Comparison of ENCODE assay signal across 20 cellular contexts in the genomic region with DNA sequence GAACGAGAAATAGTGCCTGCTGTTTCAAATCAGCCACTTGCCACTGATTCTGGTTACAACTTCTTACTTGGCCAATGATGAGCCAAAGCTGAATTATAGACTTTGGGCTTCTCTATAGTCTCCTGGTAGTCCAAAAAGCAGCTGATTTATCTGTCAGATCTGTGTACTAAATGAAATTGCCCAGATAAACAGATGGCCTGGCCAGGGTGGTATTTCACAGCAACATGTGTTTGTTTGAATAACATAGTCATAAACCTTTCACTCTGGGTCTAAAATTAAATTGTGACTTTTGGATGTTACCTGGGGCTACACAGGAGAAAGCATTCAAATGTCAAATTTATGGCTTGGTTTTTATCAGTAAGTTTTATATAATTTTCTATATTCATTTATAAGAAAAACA.
DNase-seq lines count a peak whose midpoint lies in the region; ATAC-seq and TF ChIP-seq lines count a peak whose summit lies in the region.
"Had no signal": no experiment of that assay in that cellular context is flagged by ENCODE, and none has a peak within 500 bp of the region (broad histone marks: within the 10 kb centered on the region; RNA-seq: fewer than 3 reads in every experiment).

No MANE protein-coding gene starts in this region.

- no peaks in the 10 kb centered on the region for H3K4me1 Mint-ChIP-seq in activated CD4-positive, alpha-beta T cell treated with anti-CD3 and anti-CD28 coated beads, Interleukin-2, amount 10 ng/mL, durations not matched to agents 24 days and 14 days
- H3K4me1 Mint-ChIP-seq in activated CD4-positive, alpha-beta T cell treated with anti-CD3 and anti-CD28 coated beads, Interleukin-2, amount 10 ng/mL, durations not matched to agents 7 days and 5 days: no peaks in the 10 kb centered on the region
- H3K4me1 Mint-ChIP-seq in stimulated activated naive CD8-positive, alpha-beta T cell treated with anti-CD3 and anti-CD28 coated beads, Interleukin-15, amount 100 ng/mL, for 72 hours: no peaks in the 10 kb centered on the region
- H3K4me1 Mint-ChIP-seq: CD14-positive monocyte; CD8-positive, alpha-beta memory T cell; GM23338; H9 had no signal

- peaks cover 3% of the 10 kb centered on the region for H3K27me3 Mint-ChIP-seq in activated CD4-positive, alpha-beta T cell treated with anti-CD3 and anti-CD28 coated beads, Interleukin-2, amount 10 ng/mL, durations not matched to agents 24 days and 14 days
- peaks cover 2% of the 10 kb centered on the region for H3K27me3 Mint-ChIP-seq in activated CD4-positive, alpha-beta T cell treated with anti-CD3 and anti-CD28 coated beads, Interleukin-2, amount 10 ng/mL, durations not matched to agents 7 days and 5 days
- no peaks in the 10 kb centered on the region for H3K27me3 Mint-ChIP-seq in stimulated activated naive CD8-positive, alpha-beta T cell treated with anti-CD3 and anti-CD28 coated beads, Interleukin-15, amount 100 ng/mL, for 72 hours
- H3K27me3 Mint-ChIP-seq: CD4-positive, alpha-beta T cell had no signal

- intact Hi-C loops in activated CD4-positive, alpha-beta T cell treated with anti-CD3 and anti-CD28 coated beads, Interleukin-2, amount 10 ng/mL, durations not matched to agents 24 days and 14 days (cut with micrococcal nuclease): no loop called here
- intact Hi-C loops in heart left ventricle (cut with DNase I): loop anchor here in 1 of 10 donors (10.0 kb wide), 1 partner anchor 94 kb away; no protein-coding TSS in a partner anchor

- no peak for TF ChIP-seq POLR2A in heart left ventricle (IDR thresholded peaks at IDR 0.05)

- H3K4me3 ChIP-seq in heart left ventricle: no peak overlapping the region
- H3K4me3 ChIP-seq: BLaER1 treated with 17β-estradiol and CSF1 and Interleukin-3, amounts not matched to agents 10 nM and 100 nM; GM23338 had no signal

- ATAC-seq in SK-N-SH treated with all-trans-retinoic acid at 6 μM for 48 hours (no peak; the same call in 2 of the 3 replicates), heart left ventricle (no peak), GM21381 (IDR thresholded peaks at IDR 0.05; ENCODE audit: unreplicated experiment) (no peak)
- no peak for ATAC-seq in stimulated activated naive CD8-positive, alpha-beta T cell treated with anti-CD3 and anti-CD28 coated beads, Interleukin-15, amount 100 ng/mL, for 72 hours
- ATAC-seq: GM23338, HCT116 had no signal

- H3K27ac ChIP-seq in heart left ventricle: no peak overlapping the region
- H3K27ac ChIP-seq: 22Rv1; BLaER1 treated with 17β-estradiol and CSF1 and Interleukin-3, amounts not matched to agents 10 nM and 100 nM had no signal

- CTCF ChIA-PET in activated CD4-positive, alpha-beta T cell treated with anti-CD3 and anti-CD28 coated beads, Interleukin-2, amount 10 ng/mL, durations not matched to agents 7 days and 5 days (lab: Charles Lee): no interaction called here

- peak; percentile 18 for DNase-seq in activated CD4-positive, alpha-beta T cell treated with anti-CD3 and anti-CD28 coated beads, Interleukin-2, amount 10 ng/mL, durations not matched to agents 24 days and 14 days
- no peak for DNase-seq in activated CD4-positive, alpha-beta T cell treated with anti-CD3 and anti-CD28 coated beads, Interleukin-2, amount 10 ng/mL, durations not matched to agents 7 days and 5 days
- peak; percentile 41 for DNase-seq in NCI-H69 (lab: John Stamatoyannopoulos, UW)
- DNase-seq in heart left ventricle: no peak
- no peak for DNase-seq in cortex of kidney (lab: John Stamatoyannopoulos, UW)
- DNase-seq in stimulated activated naive CD8-positive, alpha-beta T cell treated with anti-CD3 and anti-CD28 coated beads, Interleukin-15, amount 100 ng/mL, for 72 hours: no peak
- DNase-seq: AML-193; BE2C; CD4-positive, alpha-beta T cell; CD8-positive, alpha-beta memory T cell; DMS153; DND-41; H9 had no signal

- H3K9me3 ChIP-seq in heart left ventricle: no peaks in the 10 kb centered on the region
- H3K9me3 ChIP-seq: BE2C; BLaER1 treated with 17β-estradiol and CSF1 and Interleukin-3, amounts not matched to agents 10 nM and 100 nM had no signal

- no peaks in the 10 kb centered on the region for H3K9me3 Mint-ChIP-seq in activated CD4-positive, alpha-beta T cell treated with anti-CD3 and anti-CD28 coated beads, Interleukin-2, amount 10 ng/mL, durations not matched to agents 24 days and 14 days
- no peaks in the 10 kb centered on the region for H3K9me3 Mint-ChIP-seq in activated CD4-positive, alpha-beta T cell treated with anti-CD3 and anti-CD28 coated beads, Interleukin-2, amount 10 ng/mL, durations not matched to agents 7 days and 5 days
- no peaks in the 10 kb centered on the region for H3K9me3 Mint-ChIP-seq in stimulated activated naive CD8-positive, alpha-beta T cell treated with anti-CD3 and anti-CD28 coated beads, Interleukin-15, amount 100 ng/mL, for 72 hours
- H3K9me3 Mint-ChIP-seq: CD4-positive, alpha-beta T cell; CD8-positive, alpha-beta memory T cell; GM23338; H9 had no signal

- no peak overlapping the region for H3K27ac Mint-ChIP-seq in activated CD4-positive, alpha-beta T cell treated with anti-CD3 and anti-CD28 coated beads, Interleukin-2, amount 10 ng/mL, durations not matched to agents 24 days and 14 days
- no peak overlapping the region for H3K27ac Mint-ChIP-seq in activated CD4-positive, alpha-beta T cell treated with anti-CD3 and anti-CD28 coated beads, Interleukin-2, amount 10 ng/mL, durations not matched to agents 7 days and 5 days
- no peak overlapping the region for H3K27ac Mint-ChIP-seq in stimulated activated naive CD8-positive, alpha-beta T cell treated with anti-CD3 and anti-CD28 coated beads, Interleukin-15, amount 100 ng/mL, for 72 hours
- H3K27ac Mint-ChIP-seq: CD14-positive monocyte; CD4-positive, alpha-beta T cell; CD8-positive, alpha-beta memory T cell; GM23338; H9 had no signal

- H3K4me1 ChIP-seq in heart left ventricle: no peaks in the 10 kb centered on the region
- H3K4me1 ChIP-seq: BE2C; BLaER1 treated with 17β-estradiol and CSF1 and Interleukin-3, amounts not matched to agents 10 nM and 100 nM had no signal

- H3K27me3 ChIP-seq in heart left ventricle: no peaks in the 10 kb centered on the region
- H3K27me3 ChIP-seq: BE2C; BLaER1 treated with 17β-estradiol and CSF1 and Interleukin-3, amounts not matched to agents 10 nM and 100 nM had no signal

- POLR2A ChIA-PET in activated CD4-positive, alpha-beta T cell treated with anti-CD3 and anti-CD28 coated beads, Interleukin-2, amount 10 ng/mL, durations not matched to agents 7 days and 5 days (lab: Charles Lee): no interaction called here

- WGBS in heart left ventricle, 4 donors: 69 to 86% (median 79%) methylated on average over 1 of the region's 1 CpG

- no peak overlapping the region for H3K4me3 Mint-ChIP-seq in activated CD4-positive, alpha-beta T cell treated with anti-CD3 and anti-CD28 coated beads, Interleukin-2, amount 10 ng/mL, durations not matched to agents 24 days and 14 days
- H3K4me3 Mint-ChIP-seq in activated CD4-positive, alpha-beta T cell treated with anti-CD3 and anti-CD28 coated beads, Interleukin-2, amount 10 ng/mL, durations not matched to agents 7 days and 5 days: no peak overlapping the region
- no peak overlapping the region for H3K4me3 Mint-ChIP-seq in stimulated activated naive CD8-positive, alpha-beta T cell treated with anti-CD3 and anti-CD28 coated beads, Interleukin-15, amount 100 ng/mL, for 72 hours
- H3K4me3 Mint-ChIP-seq: CD14-positive monocyte; CD4-positive, alpha-beta T cell; CD8-positive, alpha-beta memory T cell; GM23338; H9 had no signal

- H3K36me3 Mint-ChIP-seq in activated CD4-positive, alpha-beta T cell treated with anti-CD3 and anti-CD28 coated beads, Interleukin-2, amount 10 ng/mL, durations not matched to agents 24 days and 14 days (ENCODE audit: low read depth): no peaks in the 10 kb centered on the region
- H3K36me3 Mint-ChIP-seq in activated CD4-positive, alpha-beta T cell treated with anti-CD3 and anti-CD28 coated beads, Interleukin-2, amount 10 ng/mL, durations not matched to agents 7 days and 5 days (ENCODE audit: low read depth): no peaks in the 10 kb centered on the region
- H3K36me3 Mint-ChIP-seq: CD14-positive monocyte; CD8-positive, alpha-beta memory T cell had no signal

- no peak for TF ChIP-seq CTCF in heart left ventricle (IDR thresholded peaks at IDR 0.05)

- no peaks in the 10 kb centered on the region for H3K36me3 ChIP-seq in heart left ventricle
- H3K36me3 ChIP-seq: BE2C; BLaER1 treated with 17β-estradiol and CSF1 and Interleukin-3, amounts not matched to agents 10 nM and 100 nM had no signal

TF ChIP-seq in SK-N-SH treated with all-trans-retinoic acid at 6 μM for 48 hours, 23 proteins besides CTCF, POLR2A, EP300 and RAD21 (continues in another document):
- TF ChIP-seq SNAI2 (CRISPR knock-in tag; IDR thresholded peaks at IDR 0.05): no peak
- TF ChIP-seq CSDC2 (CRISPR knock-in tag; IDR thresholded peaks at IDR 0.05): no peak
- TF ChIP-seq PPARA (CRISPR knock-in tag; IDR thresholded peaks at IDR 0.05; ENCODE audit: borderline replicate concordance): no peak
- TF ChIP-seq CSRNP3 (CRISPR knock-in tag; IDR thresholded peaks at IDR 0.05): no peak
- no peak for TF ChIP-seq TOX (CRISPR knock-in tag; IDR thresholded peaks at IDR 0.05; ENCODE audit: borderline replicate concordance)
- peak; percentile 91; the same call in 1 of the 2 replicates for TF ChIP-seq TCF4 (CRISPR knock-in tag; IDR thresholded peaks at IDR 0.05; ENCODE audit: borderline replicate concordance)
- TF ChIP-seq ESRRG (CRISPR knock-in tag; IDR thresholded peaks at IDR 0.05): no peak
- no peak for TF ChIP-seq ZNF70 (CRISPR knock-in tag; IDR thresholded peaks at IDR 0.05)

Comparison
In these comparisons a context has a peak if more than half of its experiments do, and no peak if none do; other contexts are left out.
1. DNase-seq: peak in activated CD4-positive, alpha-beta T cell treated with anti-CD3 and anti-CD28 coated beads, Interleukin-2, amount 10 ng/mL, durations not matched to agents 24 days and 14 days (single experiment) and NCI-H69 (single experiment); none in activated CD4-positive, alpha-beta T cell treated with anti-CD3 and anti-CD28 coated beads, Interleukin-2, amount 10 ng/mL, durations not matched to agents 7 days and 5 days (single experiment), heart left ventricle (0 of 5), cortex of kidney (single experiment) and stimulated activated naive CD8-positive, alpha-beta T cell treated with anti-CD3 and anti-CD28 coated beads, Interleukin-15, amount 100 ng/mL, for 72 hours (0 of 2).